8 cellular contexts compared by ENCODE assay signal in genomic region chr4:158895797-158896442, GRCh38.
DNase-seq lines count a peak whose midpoint lies in the region; ATAC-seq and TF ChIP-seq lines count a peak whose summit lies in the region.

No MANE protein-coding gene starts in this region.

- no peak overlapping the region for H3K4me2 ChIP-seq in Karpas-422 (ENCODE audit: low read depth, low read length, poor library complexity, severe bottlenecking)

- ATAC-seq in WTC11, result peak; percentile 96

- H3K4me1 Mint-ChIP-seq in WTC11, result peaks cover 22% of the 10 kb centered on the region

- H3K4me1 ChIP-seq in transverse colon (peaks cover 0 to 11% (median 0%) of the 10 kb centered on the region in 4 donors), ovary (ENCODE audit: insufficient read depth) (no peaks in the 10 kb centered on the region), Karpas-422 (ENCODE audit: low read length) (no peaks in the 10 kb centered on the region)

- H3K4me3 ChIP-seq in transverse colon (no peak overlapping the region), ovary (no peak overlapping the region), Karpas-422 (ENCODE audit: low read length) (no peak overlapping the region)

- H3K36me3 Mint-ChIP-seq in WTC11, result peaks cover 18% of the 10 kb centered on the region

- TF ChIP-seq POLR2A in transverse colon (IDR thresholded peaks at IDR 0.05), result no peak
- TF ChIP-seq POLR2A in ovary (IDR thresholded peaks at IDR 0.05), result no peak

- H3K27ac Mint-ChIP-seq in WTC11, result peak overlapping the region; percentile 32

- no peaks in the 10 kb centered on the region for H3K9me3 ChIP-seq in transverse colon
- no peaks in the 10 kb centered on the region for H3K9me3 ChIP-seq in ovary
- H3K9me3 ChIP-seq in Karpas-422 (ENCODE audit: low read length), result no peaks in the 10 kb centered on the region

- H3K9ac ChIP-seq in Karpas-422 (ENCODE audit: low read length), result no peak overlapping the region

- H3K36me3 ChIP-seq in transverse colon, result peaks cover 0 to 15% (median 4%) of the 10 kb centered on the region in 4 donors
- H3K36me3 ChIP-seq in ovary, result no peaks in the 10 kb centered on the region
- no peaks in the 10 kb centered on the region for H3K36me3 ChIP-seq in Karpas-422 (ENCODE audit: insufficient read depth, low read length)

- intact Hi-C loops in transverse colon (cut with DNase I; ENCODE audit: low total_unique reads), result no loop called here
- intact Hi-C loops in ovary (cut with DNase I), result no loop called here

- no peak overlapping the region for H2AFZ ChIP-seq in Karpas-422 (ENCODE audit: low read length)

- H3K9me3 Mint-ChIP-seq in WTC11, result peaks cover 5% of the 10 kb centered on the region; the same call in 1 of the 2 replicates

- POLR2A ChIA-PET in WTC11 (lab: Charles Lee), result no interaction called here

- TF ChIP-seq CTCF in WTC11 (IDR thresholded peaks at IDR 0.05), result no peak
- peak in 4 of 5 experiments; percentile 18 to 32 (median 26) for TF ChIP-seq CTCF in transverse colon (IDR thresholded peaks at IDR 0.05)
- no peak for TF ChIP-seq CTCF in ovary (IDR thresholded peaks at IDR 0.05)

- H3K4me3 Mint-ChIP-seq in WTC11, result no peak overlapping the region

- no peaks in the 10 kb centered on the region for H4K20me1 ChIP-seq in Karpas-422 (ENCODE audit: insufficient read depth, low read depth, low read length)

- 71 to 80% methylated on average over 9 to 11 of the region's 11 CpGs for WGBS in transverse colon (ENCODE audit: low coverage in 1 of 2), 2 donors
- 63 to 78% (median 71%) methylated on average over 11 of the region's 11 CpGs for WGBS in ovary, 3 donors

- H3K27me3 Mint-ChIP-seq in WTC11 (ENCODE audit: low read depth), result no peaks in the 10 kb centered on the region

- peak; percentile 22 for DNase-seq in NCI-H510A treated with DMSO at 0.1 percent for 48 hours (lab: John Stamatoyannopoulos, UW)
- no peak for DNase-seq in NCI-H510A (lab: John Stamatoyannopoulos, UW)
- DNase-seq in WTC11 (ENCODE audit: low spot score), result peak; percentile 26
- DNase-seq in iris pigment epithelial cell (ENCODE audit: low read depth), result peak; percentile 63
- peak; percentile 11 for DNase-seq in transverse colon
- no peak for DNase-seq in ovary
- no peak for DNase-seq in activated naive CD4-positive, alpha-beta T cell treated with Interleukin-2 at 50 U/mL for 16 hours
- no peak for DNase-seq in Karpas-422

- H3K27me3 ChIP-seq in transverse colon (no peaks in the 10 kb centered on the region), ovary (no peaks in the 10 kb centered on the region), Karpas-422 (ENCODE audit: low read length) (no peaks in the 10 kb centered on the region)

- H3K9me2 ChIP-seq in Karpas-422 (replicated peaks; ENCODE audit: insufficient read depth, low read length), result no peaks in the 10 kb centered on the region

- in situ Hi-C loops in transverse colon (cut with MboI; ENCODE audit: low pct_ligation_motif_present in 1 of 4, low pct_unique_long_range_greater_than_20kb in 1 of 4, low sequenced_read_pairs in 3 of 4), result no loop called here

- no peaks in the 10 kb centered on the region for H3K79me2 ChIP-seq in Karpas-422 (ENCODE audit: low read length)

- CTCF ChIA-PET in WTC11 (lab: Charles Lee), result interaction anchor here (0.6 to 1.4 kb wide), 7 partner anchors 8 to 306 kb away, joined by 3 to 5 read pairs (median 4); no protein-coding TSS in a partner anchor

- peak overlapping the region in 1 of 4 donors; percentile 1 for H3K27ac ChIP-seq in transverse colon
- no peak overlapping the region for H3K27ac ChIP-seq in ovary
- H3K27ac ChIP-seq in Karpas-422 (ENCODE audit: low read length), result no peak overlapping the region

- no peak for TF ChIP-seq EP300 in transverse colon (IDR thresholded peaks at IDR 0.05; ENCODE audit: low read depth)
- TF ChIP-seq EP300 in ovary (IDR thresholded peaks at IDR 0.05), result no peak

TF ChIP-seq in WTC11, 78 proteins besides CTCF, POLR2A, EP300 and RAD21 (continues in another document):
- TF ChIP-seq ZBTB21 (CRISPR knock-in tag; IDR thresholded peaks at IDR 0.05; ENCODE audit: borderline replicate concordance), result no peak
- no peak for TF ChIP-seq TEAD4 (CRISPR knock-in tag; IDR thresholded peaks at IDR 0.05)
- TF ChIP-seq ZNF671 (CRISPR knock-in tag; IDR thresholded peaks at IDR 0.05), result no peak
- no peak for TF ChIP-seq USF1 (CRISPR knock-in tag; IDR thresholded peaks at IDR 0.05)
- no peak for TF ChIP-seq TCF7 (CRISPR knock-in tag; IDR thresholded peaks at IDR 0.05; ENCODE audit: low read depth)
- TF ChIP-seq MLX (CRISPR knock-in tag; IDR thresholded peaks at IDR 0.05), result no peak
- TF ChIP-seq CREB1 (CRISPR knock-in tag; IDR thresholded peaks at IDR 0.05), result no peak
- TF ChIP-seq STAT6 (CRISPR knock-in tag; conservative IDR thresholded peaks at IDR 0.05; ENCODE audit: low read depth), result no peak
- TF ChIP-seq ZNF425 (CRISPR knock-in tag; conservative IDR thresholded peaks at IDR 0.05), result no peak
- no peak for TF ChIP-seq NFE2L1 (CRISPR knock-in tag; IDR thresholded peaks at IDR 0.05)
- TF ChIP-seq USF2 (CRISPR knock-in tag; IDR thresholded peaks at IDR 0.05), result no peak
- TF ChIP-seq TP53 (CRISPR knock-in tag; IDR thresholded peaks at IDR 0.05), result no peak
- TF ChIP-seq GABPB1 (CRISPR knock-in tag; IDR thresholded peaks at IDR 0.05), result no peak
- TF ChIP-seq ATF6 (CRISPR knock-in tag; IDR thresholded peaks at IDR 0.05), result no peak

Comparison
In these comparisons a context has a peak if more than half of its experiments do, and no peak if none do; other contexts are left out.
1. DNase-seq: peak in NCI-H510A treated with DMSO at 0.1 percent for 48 hours (single experiment), WTC11 (single experiment), iris pigment epithelial cell (single experiment) and transverse colon (single experiment); none in NCI-H510A (single experiment), ovary (0 of 5), activated naive CD4-positive, alpha-beta T cell treated with Interleukin-2 at 50 U/mL for 16 hours (single experiment) and Karpas-422 (single experiment).
2. CTCF ChIP-seq: peak in transverse colon (4 of 5); none in WTC11 (single experiment) and ovary (0 of 3).